8 cellular contexts compared by ENCODE assay signal in genomic region chr17:7351665-7352558, GRCh38. TPM values are rescaled to one million over a fixed set of nuclear protein-coding genes. Genes with fewer than 3 reads are reported as not detected.
DNase-seq lines count a peak whose midpoint lies in the region; ATAC-seq, FAIRE-seq and TF ChIP-seq lines count a peak whose summit lies in the region.

KCTD11 (plus strand) TSS chr17:7352162.

- no peak for FAIRE-seq in astrocyte (lab: Jason Lieb, UNC)

- H3K9me3 ChIP-seq in HUES64 (ENCODE audit: insufficient read depth, low read depth, low read length) = no peaks in the 10 kb centered on the region
- no peaks in the 10 kb centered on the region for H3K9me3 ChIP-seq in T-helper 17 cell (ENCODE audit: control insufficient read depth, low read length, poor library complexity, severe bottlenecking)
- H3K9me3 ChIP-seq in astrocyte (ENCODE audit: insufficient read depth, low read depth, low read length) = no peaks in the 10 kb centered on the region

- ATAC-seq in GM21423 (IDR thresholded peaks at IDR 0.05; ENCODE audit: unreplicated experiment) = peak; percentile 70
- peak; percentile 52 for ATAC-seq in T-helper 17 cell
- ATAC-seq in GM18519 (IDR thresholded peaks at IDR 0.05; ENCODE audit: low FRiP score, unreplicated experiment) = no peak

- H3K9ac ChIP-seq in HUES64 (ENCODE audit: low read depth, low read length) = peak within 1 kb of the TSS; percentile 88
- peak within 1 kb of the TSS; percentile 99 for H3K9ac ChIP-seq in astrocyte (ENCODE audit: low read length)

- peak within 1 kb of the TSS; percentile 80 for H2AFZ ChIP-seq in astrocyte (ENCODE audit: low read depth, low read length)

- H3K4me3 Mint-ChIP-seq in T-helper 17 cell (peak within 1 kb of the TSS; percentile 95), astrocyte (ENCODE audit: unreplicated experiment) (peak within 1 kb of the TSS; percentile 94)

- H3K9me3 Mint-ChIP-seq in astrocyte (ENCODE audit: unreplicated experiment) = no peaks in the 10 kb centered on the region

- H3K27ac Mint-ChIP-seq in T-helper 17 cell = peak within 1 kb of the TSS; percentile 94
- peak within 1 kb of the TSS; percentile 99 for H3K27ac Mint-ChIP-seq in astrocyte (ENCODE audit: unreplicated experiment)

- H3K36me3 Mint-ChIP-seq in T-helper 17 cell (ENCODE audit: low read depth) (peaks cover 4% of the 10 kb centered on the region), astrocyte (ENCODE audit: low read depth, unreplicated experiment) (no peaks in the 10 kb centered on the region)

- peaks cover 34% of the 10 kb centered on the region for H3K79me2 ChIP-seq in astrocyte (ENCODE audit: insufficient read depth, low read length)

- H3K4me3 ChIP-seq in HUES64 (ENCODE audit: low read length) (peak within 1 kb of the TSS; percentile 91), astrocyte (ENCODE audit: insufficient read depth, low read depth, low read length) (peak within 1 kb of the TSS; percentile 87)

- no peaks in the 10 kb centered on the region for H3K27me3 Mint-ChIP-seq in T-helper 17 cell
- no peaks in the 10 kb centered on the region for H3K27me3 Mint-ChIP-seq in astrocyte (ENCODE audit: low read depth, unreplicated experiment)

- DNase-seq in D341Med (ENCODE audit: low spot score) (peak; percentile 83), T-helper 17 cell (peak; percentile 52 to 76 (median 74)), astrocyte (ENCODE audit: low read depth) (peak; percentile 79), hepatic stellate cell (ENCODE audit: low spot score) (peak; percentile 98), renal cortical epithelial cell (ENCODE audit: low read depth) (peak; percentile 70)

- H4K20me1 ChIP-seq in astrocyte (ENCODE audit: insufficient read depth, low read length) = peaks cover 30% of the 10 kb centered on the region

- H3K27ac ChIP-seq in HUES64 (ENCODE audit: low read depth, low read length) (peak within 1 kb of the TSS; percentile 94), astrocyte (ENCODE audit: low read depth, low read length) (peak within 1 kb of the TSS; percentile 98)

- peak; percentile 29 for TF ChIP-seq CTCF in astrocyte (IDR thresholded peaks at IDR 0.05; ENCODE audit: insufficient read depth, low read depth, low read length)

- H3K27me3 ChIP-seq in HUES64 (ENCODE audit: insufficient read depth, low read length) (0 out of 2 replicates have a peak, but pooled peaks cover 3% of the 10 kb centered on the region), astrocyte (ENCODE audit: insufficient read depth, low read length) (peaks cover under 1% of the 10 kb centered on the region)

- H3K4me1 ChIP-seq in HUES64 (ENCODE audit: insufficient read depth, low read length) (peaks cover 12% of the 10 kb centered on the region), astrocyte (ENCODE audit: insufficient read depth, low read length) (peaks cover 32% of the 10 kb centered on the region)

- H3K36me3 ChIP-seq in HUES64 (ENCODE audit: insufficient read depth, low read length) (no peaks in the 10 kb centered on the region), astrocyte (ENCODE audit: insufficient read depth, low read length) (no peaks in the 10 kb centered on the region)

- H3K4me1 Mint-ChIP-seq in T-helper 17 cell (peaks cover 38% of the 10 kb centered on the region), astrocyte (ENCODE audit: low read depth, unreplicated experiment) (peaks cover 22% of the 10 kb centered on the region)

- H3K4me2 ChIP-seq in astrocyte (ENCODE audit: low read length) = peak within 1 kb of the TSS; percentile 97

- under 1% methylated on average over 93 of the region's 93 CpGs for WGBS in HUES64

RNA-seq across cellular contexts. Expression of gene KCTD11, which starts in this region (rescaled TPM):
- polyA plus RNA-seq in HUES64 (2013, experiment 1 of 2) = 4.9 TPM
- polyA plus RNA-seq in HUES64 (2013, experiment 2 of 2) = 5.1 TPM
- total RNA-seq in T-helper 17 cell (1 to 10 TPM; 1.6 to 2.7 TPM), astrocyte (31.6 and 41.4 TPM in 2 replicates), renal cortical epithelial cell (10.4 and 13.7 TPM in 2 replicates)
